20 cellular contexts compared by ENCODE assay signal in the genomic region with DNA sequence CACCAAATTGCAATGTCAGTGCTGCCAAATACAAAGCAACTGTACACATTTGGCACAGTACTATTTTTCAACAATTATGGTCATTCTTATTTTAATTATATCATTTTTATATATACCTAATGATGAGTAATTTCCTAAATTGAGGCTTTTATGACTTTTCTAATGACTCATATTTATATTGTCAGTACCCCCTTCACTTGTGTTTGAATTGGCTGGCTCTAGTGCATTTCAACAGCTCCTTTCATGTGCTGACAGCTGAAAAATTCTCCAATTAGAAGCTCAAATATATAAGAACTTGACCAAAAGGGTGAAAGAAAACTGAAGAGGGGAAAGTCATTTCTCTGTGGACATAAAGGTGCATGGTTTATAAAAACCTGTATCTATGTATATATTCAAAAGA.
DNase-seq lines count a peak whose midpoint lies in the region; ATAC-seq and TF ChIP-seq lines count a peak whose summit lies in the region.
"Had no signal": no experiment of that assay in that cellular context is flagged by ENCODE, and none has a peak within 500 bp of the region (broad histone marks: within the 10 kb centered on the region; RNA-seq: fewer than 3 reads in every experiment).

No MANE protein-coding gene starts in this region.

- intact Hi-C loops in gastrocnemius medialis (cut with DNase I; ENCODE audit: low total_unique reads) = no loop called here
- intact Hi-C loops in OCI-LY7 (cut with micrococcal nuclease; ENCODE audit: unreplicated experiment) = no loop called here

- POLR2A ChIA-PET in OCI-LY7 (lab: Charles Lee) = interaction anchor here (0.7 kb wide), 1 partner anchor 237 kb away, joined by 3 read pairs; no protein-coding TSS in a partner anchor

- H3K27ac ChIP-seq in gastrocnemius medialis (no peak overlapping the region), OCI-LY7 (ENCODE audit: low read depth, low read length, poor library complexity, severe bottlenecking) (no peak overlapping the region)
- H3K27ac ChIP-seq: colonic mucosa, psoas muscle, suprapubic skin had no signal

- no peaks in the 10 kb centered on the region for H4K20me1 ChIP-seq in OCI-LY7 (ENCODE audit: insufficient read depth, low read length)

- ATAC-seq in GM18861 (IDR thresholded peaks at IDR 0.05; ENCODE audit: unreplicated experiment) (no peak), gastrocnemius medialis (no peak)
- ATAC-seq: Panc1, psoas muscle, SK-N-SH treated with all-trans-retinoic acid at 6 μM for 48 hours had no signal

- no peaks in the 10 kb centered on the region for H3K9me2 ChIP-seq in OCI-LY7 (ENCODE audit: insufficient read depth, low read length)

- H3K4me1 ChIP-seq in gastrocnemius medialis (no peaks in the 10 kb centered on the region), OCI-LY7 (ENCODE audit: insufficient read depth, low read length, poor library complexity, severe bottlenecking) (no peaks in the 10 kb centered on the region)
- H3K4me1 ChIP-seq: colonic mucosa, psoas muscle, suprapubic skin had no signal

- H3K4me3 ChIP-seq in fibroblast of pulmonary artery (replicated peaks; ENCODE audit: low read depth, low read length) (no peak overlapping the region), gastrocnemius medialis (no peak overlapping the region), OCI-LY7 (ENCODE audit: low read depth, low read length, poor library complexity, severe bottlenecking) (no peak overlapping the region)
- H3K4me3 ChIP-seq: colonic mucosa, psoas muscle, suprapubic skin had no signal

- DNase-seq in EL (peak; percentile 40), NCI-H1105 (lab: John Stamatoyannopoulos, UW) (peak; percentile 53), SHP77 (lab: John Stamatoyannopoulos, UW) (peak; percentile 61), fibroblast of pulmonary artery (ENCODE audit: low read depth) (peak; percentile 29), gastrocnemius medialis (no peak), AML-193 (lab: John Stamatoyannopoulos, UW) (no peak), OCI-LY7 (ENCODE audit: low spot score) (no peak)
- DNase-seq: activated CD4-positive, alpha-beta T cell treated with anti-CD3 and anti-CD28 coated beads for 1 hour; activated gamma-delta T cell treated with Interleukin-2 at 50 U/mL for 16 hours; Calu3; colonic mucosa; Kasumi-1; NCI-H2107; NCI-H774; psoas muscle; T1000 had no signal

- H3K27me3 ChIP-seq in gastrocnemius medialis = no peaks in the 10 kb centered on the region
- H3K27me3 ChIP-seq: colonic mucosa, suprapubic skin had no signal

- TF ChIP-seq POLR2A in gastrocnemius medialis (IDR thresholded peaks at IDR 0.05) = no peak

- H3K79me2 ChIP-seq in OCI-LY7 (ENCODE audit: insufficient read depth, low read depth, low read length) = no peaks in the 10 kb centered on the region

- H3K9me3 ChIP-seq in gastrocnemius medialis (no peaks in the 10 kb centered on the region), OCI-LY7 (ENCODE audit: low read length) (0 out of 2 replicates have a peak, but pooled peaks cover 6% of the 10 kb centered on the region)
- H3K9me3 ChIP-seq: colonic mucosa, psoas muscle, suprapubic skin had no signal

- H2AFZ ChIP-seq in OCI-LY7 (ENCODE audit: low read length) = no peak overlapping the region

- no peak overlapping the region for H3K4me2 ChIP-seq in OCI-LY7 (ENCODE audit: low read length)

- CTCF ChIA-PET in OCI-LY7 (lab: Charles Lee; ENCODE audit: unreplicated experiment) = no interaction called here

- no TSS peak for BruUV-seq in OCI-LY7 (replicated peaks; lab: Mats Ljungman, UMichigan)

- H3K36me3 ChIP-seq in gastrocnemius medialis (no peaks in the 10 kb centered on the region), OCI-LY7 (ENCODE audit: insufficient read depth, low read length) (no peaks in the 10 kb centered on the region)
- H3K36me3 ChIP-seq: colonic mucosa, suprapubic skin had no signal

- in situ Hi-C loops in gastrocnemius medialis (cut with MboI; ENCODE audit: low sequenced_read_pairs in 4 of 4) = no loop called here

- TF ChIP-seq CTCF in fibroblast of pulmonary artery (IDR thresholded peaks at IDR 0.05; ENCODE audit: low read length, missing control alignments) = no peak
- no peak for TF ChIP-seq CTCF in gastrocnemius medialis (IDR thresholded peaks at IDR 0.05 in 4 of 5, conservative IDR thresholded peaks at IDR 0.05 in 1 of 5)
- TF ChIP-seq CTCF in OCI-LY7 (conservative IDR thresholded peaks at IDR 0.05; ENCODE audit: low read length) = no peak

Comparison
In these comparisons a context has a peak if more than half of its experiments do, and no peak if none do; other contexts are left out.
1. DNase-seq: peak in EL (single experiment), NCI-H1105 (single experiment), SHP77 (2 of 2) and fibroblast of pulmonary artery (single experiment); none in gastrocnemius medialis (0 of 2), AML-193 (0 of 2) and OCI-LY7 (single experiment).